ENCODE assay signal across 10 cellular contexts in genomic region chr3:45992820-45993219, GRCh38. TPM values are rescaled to one million over a fixed set of nuclear protein-coding genes. Genes with fewer than 3 reads are reported as not detected.
DNase-seq lines count a peak whose midpoint lies in the region; ATAC-seq and TF ChIP-seq lines count a peak whose summit lies in the region.
"Had no signal": no experiment of that assay in that cellular context is flagged by ENCODE, and none has a peak within 500 bp of the region (broad histone marks: within the 10 kb centered on the region; RNA-seq: fewer than 3 reads in every experiment).

No MANE protein-coding gene starts in this region.

- H3K27me3 ChIP-seq in CD8-positive, alpha-beta memory T cell (ENCODE audit: insufficient read depth, low read length, poor library complexity, severe bottlenecking) = no peaks in the 10 kb centered on the region
- no peaks in the 10 kb centered on the region for H3K27me3 ChIP-seq in ascending aorta
- no peaks in the 10 kb centered on the region for H3K27me3 ChIP-seq in osteoblast (ENCODE audit: insufficient read depth, low read length)

- CTCF ChIA-PET in CD8-positive, alpha-beta memory T cell (lab: Charles Lee) = interaction anchor here (0.7 to 3.9 kb wide), 8 partner anchors 9 to 87 kb away, joined by 3 to 26 read pairs (median 6); partner anchors contain the start of gene CXCR6

- peaks cover 0 to 2% of the 10 kb centered on the region in 2 donors for H3K27me3 Mint-ChIP-seq in CD8-positive, alpha-beta memory T cell
- no peaks in the 10 kb centered on the region for H3K27me3 Mint-ChIP-seq in IgD-negative memory B cell

- H3K4me2 ChIP-seq in osteoblast (ENCODE audit: insufficient read depth, low read length) = peak overlapping the region; percentile 1

- peaks cover 0 to 41% (median 8%) of the 10 kb centered on the region in 3 donors for H3K36me3 Mint-ChIP-seq in CD8-positive, alpha-beta memory T cell
- peaks cover 2% of the 10 kb centered on the region for H3K36me3 Mint-ChIP-seq in IgD-negative memory B cell

- H3K4me3 Mint-ChIP-seq in CD8-positive, alpha-beta memory T cell = peak overlapping the region; percentile 68 to 92 (median 77)
- peak overlapping the region in 3 of 4 donors; percentile 12 to 97 (median 55) for H3K4me3 Mint-ChIP-seq in IgD-negative memory B cell

- H3K9me3 Mint-ChIP-seq in CD8-positive, alpha-beta memory T cell = peaks cover 0 to 2% (median 0%) of the 10 kb centered on the region in 5 donors
- H3K9me3 Mint-ChIP-seq in IgD-negative memory B cell = no peaks in the 10 kb centered on the region

- H3K27ac ChIP-seq in CD8-positive, alpha-beta memory T cell (ENCODE audit: low read depth, low read length) = peak overlapping the region; percentile 41
- peak overlapping the region; percentile 94 to 99 for H3K27ac ChIP-seq in ascending aorta
- H3K27ac ChIP-seq in osteoblast (ENCODE audit: low read depth, low read length) = peak overlapping the region; percentile 40

- H2AFZ ChIP-seq in osteoblast (ENCODE audit: low read length) = no peak overlapping the region

- peaks cover 69% of the 10 kb centered on the region for H3K4me1 ChIP-seq in CD8-positive, alpha-beta memory T cell (ENCODE audit: insufficient read depth, low read length)
- H3K4me1 ChIP-seq in ascending aorta = peaks cover 34 to 71% of the 10 kb centered on the region in 2 donors
- peaks cover 48% of the 10 kb centered on the region for H3K4me1 ChIP-seq in osteoblast (ENCODE audit: insufficient read depth, low read length)

- ATAC-seq in HG02763 (IDR thresholded peaks at IDR 0.05; ENCODE audit: unreplicated experiment) = no peak
- no peak for ATAC-seq in GM21381 (IDR thresholded peaks at IDR 0.05; ENCODE audit: unreplicated experiment)

- peak overlapping the region; percentile 30 for H3K4me3 ChIP-seq in CD8-positive, alpha-beta memory T cell (ENCODE audit: low read length)
- H3K4me3 ChIP-seq in ascending aorta = no peak overlapping the region
- H3K4me3 ChIP-seq in osteoblast (ENCODE audit: insufficient read depth, low read length) = no peak overlapping the region

- no peaks in the 10 kb centered on the region for H3K36me3 ChIP-seq in CD8-positive, alpha-beta memory T cell (ENCODE audit: insufficient read depth, low read length)
- no peaks in the 10 kb centered on the region for H3K36me3 ChIP-seq in ascending aorta
- H3K36me3 ChIP-seq in osteoblast (ENCODE audit: insufficient read depth, low read length) = no peaks in the 10 kb centered on the region

- intact Hi-C loops in ascending aorta (cut with DNase I) = loop anchor here (2.0 to 10.0 kb wide), 3 partner anchors 308 to 1016 kb away; partner anchors contain the start of genes EXOSC7, LIMD1, SACM1L and ZDHHC3

- H3K4me1 Mint-ChIP-seq in CD8-positive, alpha-beta memory T cell = peaks cover 76 to 85% (median 78%) of the 10 kb centered on the region in 3 donors
- peaks cover 30 to 48% (median 44%) of the 10 kb centered on the region in 3 donors for H3K4me1 Mint-ChIP-seq in IgD-negative memory B cell

- H3K9me3 ChIP-seq in CD8-positive, alpha-beta memory T cell (ENCODE audit: low read length) = no peaks in the 10 kb centered on the region
- no peaks in the 10 kb centered on the region for H3K9me3 ChIP-seq in ascending aorta
- no peaks in the 10 kb centered on the region for H3K9me3 ChIP-seq in osteoblast (ENCODE audit: low read depth, low read length)

- POLR2A ChIA-PET in CD8-positive, alpha-beta memory T cell (lab: Charles Lee) = interaction anchor here (1.3 to 1.7 kb wide), 2 partner anchors 10 to 48 kb away, joined by 3 to 5 read pairs; no protein-coding TSS in a partner anchor

- TF ChIP-seq CTCF in ascending aorta (IDR thresholded peaks at IDR 0.05) (no peak), osteoblast (IDR thresholded peaks at IDR 0.05; ENCODE audit: extremely low read depth, low read depth, low read length) (no peak)

- peaks cover 48% of the 10 kb centered on the region for H3K79me2 ChIP-seq in osteoblast (ENCODE audit: insufficient read depth, low read length)

- H4K20me1 ChIP-seq in osteoblast (ENCODE audit: insufficient read depth, low read length) = no peaks in the 10 kb centered on the region

- no peak for DNase-seq in CD8-positive, alpha-beta memory T cell
- DNase-seq in ascending aorta (ENCODE audit: low spot score in 2 of 2) (no peak), osteoblast (ENCODE audit: insufficient read length, low spot score, missing footprints) (peak; percentile 87), NOMO-1 (lab: John Stamatoyannopoulos, UW; ENCODE audit: unreplicated experiment in 2 of 2) (no peak)
- DNase-seq in activated effector memory CD4-positive, alpha-beta T cell treated with Interleukin-2 at 50 U/mL for 16 hours = no peak
- DNase-seq: hippocampal formation; stimulated activated CD4-positive, alpha-beta T cell treated with anti-CD3 and anti-CD28 coated beads, Interleukin-15, amount 100 ng/mL, for 24 hours had no signal

- peak overlapping the region; percentile 89 to 99 (median 94) for H3K27ac Mint-ChIP-seq in CD8-positive, alpha-beta memory T cell
- peak overlapping the region in 1 of 3 donors; percentile 68 for H3K27ac Mint-ChIP-seq in IgD-negative memory B cell

RNA-seq across cellular contexts. Expression of gene FYCO1, which starts 2.8 kb away (rescaled TPM):
- 10 to 100 TPM; 13.4 to 13.7 TPM for total RNA-seq in CD8-positive, alpha-beta memory T cell
- 11.0 TPM for polyA plus RNA-seq in CD8-positive, alpha-beta memory T cell
- 3.3 TPM for polyA plus RNA-seq in IgD-negative memory B cell
- 56.2 TPM for total RNA-seq in ascending aorta
- 22.7 and 25.0 TPM in 2 replicates for total RNA-seq in osteoblast

RNA-seq across cellular contexts. Expression of gene XCR1, which starts 34.5 kb away (rescaled TPM):
- not detected for total RNA-seq in CD8-positive, alpha-beta memory T cell
- not detected for polyA plus RNA-seq in CD8-positive, alpha-beta memory T cell
- not detected for polyA plus RNA-seq in IgD-negative memory B cell
- total RNA-seq in ascending aorta (not detected), osteoblast (not detected in 2 replicates)

RNA-seq across cellular contexts. Expression of gene CXCR6, which starts 49.6 kb away (rescaled TPM):
- 1 to 10 TPM; 5.8 to 5.9 TPM for total RNA-seq in CD8-positive, alpha-beta memory T cell
- polyA plus RNA-seq in CD8-positive, alpha-beta memory T cell = 70.8 TPM
- 0.69 TPM for polyA plus RNA-seq in IgD-negative memory B cell
- 2.1 TPM for total RNA-seq in ascending aorta
- total RNA-seq in osteoblast = not detected in 2 replicates

Comparison
In these comparisons a context has a peak if more than half of its experiments do, and no peak if none do; other contexts are left out.
1. H3K27ac ChIP-seq: peak in every context shown above with its lines; median percentile 96 in ascending aorta; 41 in CD8-positive, alpha-beta memory T cell; 40 in osteoblast.